Comparison of ENCODE assay signal across 8 cellular contexts in genomic region chr1:36397378-36398230, GRCh38. TPM values are rescaled to one million over a fixed set of nuclear protein-coding genes. Genes with fewer than 3 reads are reported as not detected.
DNase-seq lines count a peak whose midpoint lies in the region; ATAC-seq and TF ChIP-seq lines count a peak whose summit lies in the region.

Gene LSM10, minus strand, starts transcription at chr1:36397908. Its CDS starts 3,779 bp downstream, at chr1:36394129.

- H3K27me3 Mint-ChIP-seq in activated T-cell treated with anti-CD3 and anti-CD28 coated beads, Interleukin-2, amount 50 U/mL, for 4 hours (ENCODE audit: low read depth) = no peaks in the 10 kb centered on the region

- H3K4me3 ChIP-seq in Peyer's patch (peak within 1 kb of the TSS; percentile 57 to 77 (median 74)), esophagus (ENCODE audit: low read depth in 1 of 2, low read length in 2 of 2) (peak within 1 kb of the TSS; percentile 75 to 78), muscle layer of colon (ENCODE audit: low read depth in 1 of 2, low read length in 2 of 2) (peak within 1 kb of the TSS; percentile 72 to 86)

- peak; percentile 83 for ATAC-seq in GM21786 (IDR thresholded peaks at IDR 0.05; ENCODE audit: unreplicated experiment)
- ATAC-seq in activated T-cell treated with anti-CD3 and anti-CD28 coated beads, Interleukin-2, amount 50 U/mL, for 4 hours = peak; percentile 94

- no peaks in the 10 kb centered on the region for H3K9me3 Mint-ChIP-seq in activated T-cell treated with anti-CD3 and anti-CD28 coated beads, Interleukin-2, amount 50 U/mL, for 4 hours

- WGBS in esophagus, 2 donors = 0 to 1% methylated on average over 60 of the region's 60 CpGs

- TF ChIP-seq CTCF in Peyer's patch (IDR thresholded peaks at IDR 0.05) = no peak

- H3K36me3 Mint-ChIP-seq in activated T-cell treated with anti-CD3 and anti-CD28 coated beads, Interleukin-2, amount 50 U/mL, for 4 hours (ENCODE audit: insufficient read depth) = peaks cover 8% of the 10 kb centered on the region

- no peaks in the 10 kb centered on the region for H3K9me3 ChIP-seq in KOPT-K1 (ENCODE audit: insufficient read depth, low read length, poor library complexity, severe bottlenecking)
- H3K9me3 ChIP-seq in Peyer's patch = no peaks in the 10 kb centered on the region
- H3K9me3 ChIP-seq in esophagus (ENCODE audit: control insufficient read depth in 2 of 2, insufficient read depth in 1 of 2, low read depth in 1 of 2, low read length in 1 of 2) = no peaks in the 10 kb centered on the region
- no peaks in the 10 kb centered on the region for H3K9me3 ChIP-seq in muscle layer of colon (ENCODE audit: low read length)

- peak within 1 kb of the TSS; percentile 97 for H3K4me3 Mint-ChIP-seq in activated T-cell treated with anti-CD3 and anti-CD28 coated beads, Interleukin-2, amount 50 U/mL, for 4 hours

- H3K36me3 ChIP-seq in KOPT-K1 (ENCODE audit: insufficient read depth, low read length) (peaks cover 17% of the 10 kb centered on the region), Peyer's patch (peaks cover 0 to 12% (median 0%) of the 10 kb centered on the region in 3 donors), esophagus (ENCODE audit: control insufficient read depth in 2 of 2, insufficient read depth in 2 of 2, low read length in 1 of 2) (peaks cover 4 to 10% of the 10 kb centered on the region in 2 donors), muscle layer of colon (ENCODE audit: insufficient read depth, low read length) (peaks cover 15% of the 10 kb centered on the region)

- TF ChIP-seq POLR2A in Peyer's patch (IDR thresholded peaks at IDR 0.05) = peak; percentile 84 to 91

- H3K4me1 Mint-ChIP-seq in activated T-cell treated with anti-CD3 and anti-CD28 coated beads, Interleukin-2, amount 50 U/mL, for 4 hours (ENCODE audit: low read depth) = peaks cover 32% of the 10 kb centered on the region

- H3K27ac ChIP-seq in KOPT-K1 (ENCODE audit: low read depth, low read length, poor library complexity, severe bottlenecking) = peak within 1 kb of the TSS; percentile 65
- peak within 1 kb of the TSS; percentile 84 to 93 (median 88) for H3K27ac ChIP-seq in Peyer's patch
- H3K27ac ChIP-seq in esophagus (ENCODE audit: low read depth in 2 of 2, low read length in 1 of 2) = peak within 1 kb of the TSS; percentile 93 to 99
- H3K27ac ChIP-seq in muscle layer of colon (ENCODE audit: low read depth, low read length) = peak within 1 kb of the TSS; percentile 96

- H3K9ac ChIP-seq in muscle layer of colon (ENCODE audit: low read length) = peak within 1 kb of the TSS; percentile 92

- DNase-seq in DMS53 treated with DMSO at 0.1 percent for 48 hours (lab: John Stamatoyannopoulos, UW; ENCODE audit: unreplicated experiment) = peak; percentile 86
- peak; percentile 93 to 98 (median 96) for DNase-seq in Peyer's patch
- DNase-seq in activated T-cell treated with anti-CD3 and anti-CD28 coated beads, Interleukin-2, amount 50 U/mL, for 4 hours = peak; percentile 87
- peak; percentile 87 for DNase-seq in stimulated activated CD8-positive, alpha-beta memory T cell treated with anti-CD3 and anti-CD28 coated beads, Interleukin-7, amount 100 ng/mL, for 24 hours (ENCODE audit: low read depth)

- H3K4me1 ChIP-seq in Peyer's patch = peaks cover 0 to 11% (median 8%) of the 10 kb centered on the region in 4 donors
- peaks cover 0 to 10% of the 10 kb centered on the region in 2 donors for H3K4me1 ChIP-seq in esophagus (ENCODE audit: control insufficient read depth in 2 of 2, insufficient read depth in 2 of 2, low read length in 1 of 2)
- H3K4me1 ChIP-seq in muscle layer of colon (ENCODE audit: insufficient read depth, low read length) = peaks cover 17% of the 10 kb centered on the region

- no peaks in the 10 kb centered on the region for H3K27me3 ChIP-seq in Peyer's patch
- H3K27me3 ChIP-seq in esophagus (ENCODE audit: control insufficient read depth in 1 of 2, insufficient read depth in 2 of 2, low read length in 2 of 2) = no peaks in the 10 kb centered on the region
- no peaks in the 10 kb centered on the region for H3K27me3 ChIP-seq in muscle layer of colon (ENCODE audit: control insufficient read depth in 1 of 2, insufficient read depth in 2 of 2, low read length in 2 of 2)

RNA-seq across cellular contexts. Expression of gene LSM10, which starts in this region (rescaled TPM):
- total RNA-seq in Peyer's patch = 10 to 100 TPM; 25.5 to 42.9 (median 31.2) TPM
- 10 to 100 TPM; 80.6 to 96.3 (median 83.8) TPM for total RNA-seq in activated T-cell treated with anti-CD3 and anti-CD28 coated beads, Interleukin-2, amount 50 U/mL, for 4 hours
- 10 to 100 TPM; 16.8 to 30.7 TPM for polyA plus RNA-seq in esophagus

Comparison
In these comparisons a context has a peak if more than half of its experiments do, and no peak if none do; other contexts are left out.
1. Peak in every context shown above with its lines: DNase-seq, ATAC-seq, H3K4me3 ChIP-seq and H3K27ac ChIP-seq.